ENCODE assay signal across 1 cellular context in the genomic region with DNA sequence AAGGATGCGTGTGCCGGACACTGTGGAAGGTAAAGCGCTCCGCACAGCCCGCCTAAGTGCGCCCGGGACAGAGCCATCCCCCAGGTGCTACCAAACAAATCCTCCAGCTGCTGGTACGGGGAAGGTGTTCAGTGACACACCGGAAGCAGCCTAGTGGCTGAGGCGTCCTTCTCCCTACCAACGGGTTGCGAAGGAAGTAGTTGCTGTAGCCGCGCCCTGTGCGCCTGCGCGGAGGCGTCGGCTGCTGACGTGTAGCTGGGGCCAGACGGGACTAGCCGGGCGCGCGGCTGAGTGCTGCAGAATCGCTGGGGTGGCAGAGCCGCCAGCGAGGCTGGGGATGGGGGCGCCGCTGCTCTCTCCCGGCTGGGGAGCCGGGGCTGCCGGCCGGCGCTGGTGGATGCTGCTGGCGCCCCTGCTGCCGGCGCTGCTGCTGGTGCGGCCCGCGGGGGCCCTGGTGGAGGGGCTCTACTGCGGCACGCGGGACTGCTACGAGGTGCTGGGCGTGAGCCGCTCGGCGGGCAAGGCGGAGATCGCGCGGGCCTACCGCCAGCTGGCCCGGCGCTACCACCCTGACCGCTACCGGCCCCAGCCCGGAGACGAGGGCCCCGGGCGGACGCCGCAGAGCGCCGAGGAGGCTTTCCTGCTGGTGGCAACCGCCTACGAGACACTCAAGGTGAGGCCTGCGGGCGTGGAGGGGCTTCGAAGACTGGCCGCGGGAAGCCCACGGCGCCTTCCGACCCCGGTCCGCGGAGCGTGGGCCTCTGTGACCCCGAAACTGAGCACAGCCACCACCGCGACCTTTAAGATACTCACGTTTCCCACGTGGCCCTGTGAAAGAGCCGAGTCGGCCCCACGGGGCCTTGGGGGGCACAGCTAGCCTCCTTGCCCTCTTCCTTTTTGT.
A peak's percentile ranks its signal among the peaks of the same experiment; 100 is the strongest.
TF ChIP-seq lines count a peak whose summit lies in the region.

Gene DNAJC25 (plus strand): TSS at position 264 of the 901 bp plus-strand sequence. CDS start 74 bp downstream, at position 338.

TF ChIP-seq in HepG2, 621 proteins besides CTCF, POLR2A, EP300 and RAD21 (continued from another document and continues in another):
- TF ChIP-seq, protein P1, sequence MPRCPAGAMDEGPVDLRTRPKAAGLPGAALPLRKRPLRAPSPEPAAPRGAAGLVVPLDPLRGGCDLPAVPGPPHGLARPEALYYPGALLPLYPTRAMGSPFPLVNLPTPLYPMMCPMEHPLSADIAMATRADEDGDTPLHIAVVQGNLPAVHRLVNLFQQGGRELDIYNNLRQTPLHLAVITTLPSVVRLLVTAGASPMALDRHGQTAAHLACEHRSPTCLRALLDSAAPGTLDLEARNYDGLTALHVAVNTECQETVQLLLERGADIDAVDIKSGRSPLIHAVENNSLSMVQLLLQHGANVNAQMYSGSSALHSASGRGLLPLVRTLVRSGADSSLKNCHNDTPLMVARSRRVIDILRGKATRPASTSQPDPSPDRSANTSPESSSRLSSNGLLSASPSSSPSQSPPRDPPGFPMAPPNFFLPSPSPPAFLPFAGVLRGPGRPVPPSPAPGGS (CRISPR knock-in tag; IDR thresholded peaks at IDR 0.05), result peak; percentile 85; the same call in 1 of the 2 replicates
- TF ChIP-seq ZNF883 (CRISPR knock-in tag; IDR thresholded peaks at IDR 0.05; ENCODE audit: not compliant biosample characterization), result peak; percentile 87
- TF ChIP-seq ZNF713 (CRISPR knock-in tag; IDR thresholded peaks at IDR 0.05), result no peak
- TF ChIP-seq, protein P2, sequence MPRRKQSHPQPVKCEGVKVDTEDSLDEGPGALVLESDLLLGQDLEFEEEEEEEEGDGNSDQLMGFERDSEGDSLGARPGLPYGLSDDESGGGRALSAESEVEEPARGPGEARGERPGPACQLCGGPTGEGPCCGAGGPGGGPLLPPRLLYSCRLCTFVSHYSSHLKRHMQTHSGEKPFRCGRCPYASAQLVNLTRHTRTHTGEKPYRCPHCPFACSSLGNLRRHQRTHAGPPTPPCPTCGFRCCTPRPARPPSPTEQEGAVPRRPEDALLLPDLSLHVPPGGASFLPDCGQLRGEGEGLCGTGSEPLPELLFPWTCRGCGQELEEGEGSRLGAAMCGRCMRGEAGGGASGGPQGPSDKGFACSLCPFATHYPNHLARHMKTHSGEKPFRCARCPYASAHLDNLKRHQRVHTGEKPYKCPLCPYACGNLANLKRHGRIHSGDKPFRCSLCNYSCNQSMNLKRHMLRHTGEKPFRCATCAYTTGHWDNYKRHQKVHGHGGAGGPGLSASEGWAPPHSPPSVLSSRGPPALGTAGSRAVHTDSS (CRISPR knock-in tag; conservative IDR thresholded peaks at IDR 0.05), result 0 out of 2 replicates have a peak, but pooled peaks have one; percentile 75
- TF ChIP-seq TGIF2 (CRISPR knock-in tag; IDR thresholded peaks at IDR 0.05), result peak; percentile 97
- no peak for TF ChIP-seq ZBTB1 (CRISPR knock-in tag; IDR thresholded peaks at IDR 0.05; ENCODE audit: borderline replicate concordance)
- TF ChIP-seq ZFX (CRISPR knock-in tag; IDR thresholded peaks at IDR 0.05; ENCODE audit: low read depth), result peak; percentile 96
- peak; percentile 93 for TF ChIP-seq ZNF788 (CRISPR knock-in tag; IDR thresholded peaks at IDR 0.05; ENCODE audit: borderline replicate concordance)
- peak; percentile 81; the same call in 1 of the 2 replicates for TF ChIP-seq CREB3 (CRISPR knock-in tag; IDR thresholded peaks at IDR 0.05)
- peak; percentile 88 for TF ChIP-seq HOXA3 (CRISPR knock-in tag; IDR thresholded peaks at IDR 0.05)
- TF ChIP-seq, protein P3, sequence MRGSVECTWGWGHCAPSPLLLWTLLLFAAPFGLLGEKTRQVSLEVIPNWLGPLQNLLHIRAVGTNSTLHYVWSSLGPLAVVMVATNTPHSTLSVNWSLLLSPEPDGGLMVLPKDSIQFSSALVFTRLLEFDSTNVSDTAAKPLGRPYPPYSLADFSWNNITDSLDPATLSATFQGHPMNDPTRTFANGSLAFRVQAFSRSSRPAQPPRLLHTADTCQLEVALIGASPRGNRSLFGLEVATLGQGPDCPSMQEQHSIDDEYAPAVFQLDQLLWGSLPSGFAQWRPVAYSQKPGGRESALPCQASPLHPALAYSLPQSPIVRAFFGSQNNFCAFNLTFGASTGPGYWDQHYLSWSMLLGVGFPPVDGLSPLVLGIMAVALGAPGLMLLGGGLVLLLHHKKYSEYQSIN (CRISPR knock-in tag; IDR thresholded peaks at IDR 0.05; ENCODE audit: borderline replicate concordance), result no peak
- TF ChIP-seq JUN (CRISPR knock-in tag; IDR thresholded peaks at IDR 0.05), result peak; percentile 33; the same call in 1 of the 2 replicates
- no peak for TF ChIP-seq ZNF3 (CRISPR knock-in tag; IDR thresholded peaks at IDR 0.05)
- TF ChIP-seq, protein P4, sequence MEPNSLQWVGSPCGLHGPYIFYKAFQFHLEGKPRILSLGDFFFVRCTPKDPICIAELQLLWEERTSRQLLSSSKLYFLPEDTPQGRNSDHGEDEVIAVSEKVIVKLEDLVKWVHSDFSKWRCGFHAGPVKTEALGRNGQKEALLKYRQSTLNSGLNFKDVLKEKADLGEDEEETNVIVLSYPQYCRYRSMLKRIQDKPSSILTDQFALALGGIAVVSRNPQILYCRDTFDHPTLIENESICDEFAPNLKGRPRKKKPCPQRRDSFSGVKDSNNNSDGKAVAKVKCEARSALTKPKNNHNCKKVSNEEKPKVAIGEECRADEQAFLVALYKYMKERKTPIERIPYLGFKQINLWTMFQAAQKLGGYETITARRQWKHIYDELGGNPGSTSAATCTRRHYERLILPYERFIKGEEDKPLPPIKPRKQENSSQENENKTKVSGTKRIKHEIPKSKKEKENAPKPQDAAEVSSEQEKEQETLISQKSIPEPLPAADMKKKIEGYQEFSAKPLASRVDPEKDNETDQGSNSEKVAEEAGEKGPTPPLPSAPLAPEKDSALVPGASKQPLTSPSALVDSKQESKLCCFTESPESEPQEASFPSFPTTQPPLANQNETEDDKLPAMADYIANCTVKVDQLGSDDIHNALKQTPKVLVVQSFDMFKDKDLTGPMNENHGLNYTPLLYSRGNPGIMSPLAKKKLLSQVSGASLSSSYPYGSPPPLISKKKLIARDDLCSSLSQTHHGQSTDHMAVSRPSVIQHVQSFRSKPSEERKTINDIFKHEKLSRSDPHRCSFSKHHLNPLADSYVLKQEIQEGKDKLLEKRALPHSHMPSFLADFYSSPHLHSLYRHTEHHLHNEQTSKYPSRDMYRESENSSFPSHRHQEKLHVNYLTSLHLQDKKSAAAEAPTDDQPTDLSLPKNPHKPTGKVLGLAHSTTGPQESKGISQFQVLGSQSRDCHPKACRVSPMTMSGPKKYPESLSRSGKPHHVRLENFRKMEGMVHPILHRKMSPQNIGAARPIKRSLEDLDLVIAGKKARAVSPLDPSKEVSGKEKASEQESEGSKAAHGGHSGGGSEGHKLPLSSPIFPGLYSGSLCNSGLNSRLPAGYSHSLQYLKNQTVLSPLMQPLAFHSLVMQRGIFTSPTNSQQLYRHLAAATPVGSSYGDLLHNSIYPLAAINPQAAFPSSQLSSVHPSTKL (CRISPR knock-in tag; IDR thresholded peaks at IDR 0.05), result peak; percentile 69
- peak; percentile 90 for TF ChIP-seq PRDM10 (CRISPR knock-in tag; IDR thresholded peaks at IDR 0.05; ENCODE audit: low read depth)
- no peak for TF ChIP-seq PLSCR1 (CRISPR knock-in tag; IDR thresholded peaks at IDR 0.05; ENCODE audit: borderline replicate concordance)
- peak; percentile 83; the same call in 1 of the 2 replicates for TF ChIP-seq MXD3 (CRISPR knock-in tag; IDR thresholded peaks at IDR 0.05)
- TF ChIP-seq ZNF383 (CRISPR knock-in tag; IDR thresholded peaks at IDR 0.05; ENCODE audit: borderline replicate concordance), result no peak
- peak; percentile 84 for TF ChIP-seq MED1 (CRISPR knock-in tag; IDR thresholded peaks at IDR 0.05)
- peak; percentile 69; the same call in 1 of the 2 replicates for TF ChIP-seq ZNF138 (CRISPR knock-in tag; IDR thresholded peaks at IDR 0.05; ENCODE audit: low read depth)
- TF ChIP-seq, protein P5, sequence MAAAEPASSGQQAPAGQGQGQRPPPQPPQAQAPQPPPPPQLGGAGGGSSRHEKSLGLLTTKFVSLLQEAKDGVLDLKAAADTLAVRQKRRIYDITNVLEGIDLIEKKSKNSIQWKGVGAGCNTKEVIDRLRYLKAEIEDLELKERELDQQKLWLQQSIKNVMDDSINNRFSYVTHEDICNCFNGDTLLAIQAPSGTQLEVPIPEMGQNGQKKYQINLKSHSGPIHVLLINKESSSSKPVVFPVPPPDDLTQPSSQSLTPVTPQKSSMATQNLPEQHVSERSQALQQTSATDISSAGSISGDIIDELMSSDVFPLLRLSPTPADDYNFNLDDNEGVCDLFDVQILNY (CRISPR knock-in tag; conservative IDR thresholded peaks at IDR 0.05), result peak; percentile 67; the same call in 1 of the 2 replicates
- TF ChIP-seq CBX1 (IDR thresholded peaks at IDR 0.05; ENCODE audit: low read depth), result peak; percentile 40
- no peak for TF ChIP-seq MTF2 (CRISPR knock-in tag; IDR thresholded peaks at IDR 0.05; ENCODE audit: borderline replicate concordance)
- no peak for TF ChIP-seq GRHL1 (CRISPR knock-in tag; conservative IDR thresholded peaks at IDR 0.05)
- peak; percentile 70; the same call in 1 of the 2 replicates for TF ChIP-seq SIN3B (IDR thresholded peaks at IDR 0.05; ENCODE audit: low read length)
- no peak for TF ChIP-seq ZFP36L2 (CRISPR knock-in tag; IDR thresholded peaks at IDR 0.05)
- TF ChIP-seq ZFYVE20 (CRISPR knock-in tag; IDR thresholded peaks at IDR 0.05; ENCODE audit: borderline replicate concordance, low read depth), result no peak
- TF ChIP-seq, protein P6, sequence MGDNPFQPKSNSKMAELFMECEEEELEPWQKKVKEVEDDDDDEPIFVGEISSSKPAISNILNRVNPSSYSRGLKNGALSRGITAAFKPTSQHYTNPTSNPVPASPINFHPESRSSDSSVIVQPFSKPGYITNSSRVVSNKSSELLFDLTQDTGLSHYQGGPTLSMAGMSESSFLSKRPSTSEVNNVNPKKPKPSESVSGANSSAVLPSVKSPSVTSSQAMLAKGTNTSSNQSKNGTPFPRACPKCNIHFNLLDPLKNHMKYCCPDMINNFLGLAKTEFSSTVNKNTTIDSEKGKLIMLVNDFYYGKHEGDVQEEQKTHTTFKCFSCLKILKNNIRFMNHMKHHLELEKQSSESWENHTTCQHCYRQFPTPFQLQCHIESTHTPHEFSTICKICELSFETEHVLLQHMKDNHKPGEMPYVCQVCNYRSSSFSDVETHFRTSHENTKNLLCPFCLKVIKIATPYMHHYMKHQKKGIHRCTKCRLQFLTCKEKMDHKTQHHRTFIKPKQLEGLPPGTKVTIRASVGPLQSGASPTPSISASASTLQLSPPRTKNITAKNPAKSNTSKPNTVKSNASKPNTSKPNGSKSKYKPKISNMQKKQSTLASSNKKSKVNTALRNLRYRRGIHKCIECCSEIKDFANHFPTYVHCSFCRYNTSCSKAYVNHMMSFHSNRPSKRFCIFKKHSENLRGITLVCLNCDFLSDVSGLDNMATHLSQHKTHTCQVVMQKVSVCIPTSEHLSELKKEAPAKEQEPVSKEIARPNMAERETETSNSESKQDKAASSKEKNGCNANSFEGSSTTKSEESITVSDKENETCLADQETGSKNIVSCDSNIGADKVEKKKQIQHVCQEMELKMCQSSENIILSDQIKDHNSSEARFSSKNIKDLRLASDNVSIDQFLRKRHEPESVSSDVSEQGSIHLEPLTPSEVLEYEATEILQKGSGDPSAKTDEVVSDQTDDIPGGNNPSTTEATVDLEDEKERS (CRISPR knock-in tag; IDR thresholded peaks at IDR 0.05), result no peak; the same call in 1 of the 2 replicates
- TF ChIP-seq ZNF343 (CRISPR knock-in tag; IDR thresholded peaks at IDR 0.05), result peak; percentile 75; the same call in 1 of the 2 replicates
